14 cellular contexts compared by ENCODE assay signal in the genomic region with DNA sequence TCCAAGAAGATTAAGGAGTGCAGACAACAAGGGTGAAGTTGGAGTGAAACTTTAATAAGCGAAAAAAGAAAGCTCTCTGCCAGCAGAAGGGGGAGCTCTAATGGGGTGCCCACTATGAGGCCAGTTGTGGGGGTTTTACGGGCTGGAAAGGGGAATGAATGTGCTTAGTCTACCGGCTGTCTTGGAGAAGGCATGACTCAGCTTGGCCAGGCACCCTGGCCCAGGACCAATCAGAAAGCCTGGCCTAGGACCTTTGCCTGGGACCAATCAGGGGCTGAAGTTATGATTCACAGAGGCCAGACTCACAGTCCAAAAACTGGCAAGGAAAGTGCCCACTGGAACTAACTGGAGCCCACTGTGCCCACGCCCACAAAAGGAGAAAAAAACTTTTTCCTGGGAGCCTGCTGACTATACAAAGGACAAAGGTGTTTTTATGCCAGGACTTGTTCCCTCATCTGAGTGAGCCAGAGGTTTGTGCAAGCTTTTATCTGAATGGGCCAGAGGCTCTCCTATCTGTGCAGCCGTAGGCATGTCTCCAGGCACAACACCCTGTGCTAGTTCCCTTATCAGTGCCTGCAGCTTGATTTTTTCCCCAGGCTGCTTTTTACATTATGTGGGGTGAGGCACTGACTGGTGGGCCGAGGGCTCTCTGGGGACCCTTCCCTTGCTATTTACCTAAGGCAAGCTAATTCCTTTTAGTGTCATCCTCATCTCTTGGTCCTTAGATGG. TPM values are rescaled to one million over a fixed set of nuclear protein-coding genes. Genes with fewer than 3 reads are reported as not detected.
"Had no signal": no experiment of that assay in that cellular context is flagged by ENCODE, and none has a peak within 500 bp of the region (broad histone marks: within the 10 kb centered on the region; RNA-seq: fewer than 3 reads in every experiment).

No MANE protein-coding gene starts in this region.

- H3K27me3 ChIP-seq: gastroesophageal sphincter, hepatocyte, neural progenitor cell, right lobe of liver, testis had no signal

- H3K4me2 ChIP-seq: hepatocyte, neural progenitor cell, smooth muscle cell had no signal

- H3K9ac ChIP-seq: neural progenitor cell had no signal

- H3K79me2 ChIP-seq: hepatocyte had no signal

- H3K27ac ChIP-seq: gastroesophageal sphincter, hepatocyte, neural progenitor cell, psoas muscle, right lobe of liver, testis had no signal

- H3K9me3 ChIP-seq: testis had no signal

- H3K4me3 ChIP-seq: gastroesophageal sphincter, hepatocyte, neural progenitor cell, psoas muscle, right lobe of liver, smooth muscle cell, testis had no signal

- H3K4me1 ChIP-seq: gastroesophageal sphincter, neural progenitor cell, psoas muscle, right lobe of liver, testis had no signal

- H2AFZ ChIP-seq: hepatocyte, neural progenitor cell had no signal

- DNase-seq: activated CD4-positive, alpha-beta T cell treated with anti-CD3 and anti-CD28 coated beads, Interleukin-2, amount 50 U/mL, for 1 hour; activated CD8-positive, alpha-beta memory T cell treated with anti-CD3 and anti-CD28 coated beads for 24 hours; aorta; effector memory CD4-positive, alpha-beta T cell; mammary epithelial cell; naive B cell; psoas muscle; right lobe of liver; testis had no signal

- H3K36me3 ChIP-seq: neural progenitor cell, right lobe of liver had no signal

RNA-seq across cellular contexts. Expression of a gene that starts 30.4 kb away (rescaled TPM):
- total RNA-seq: osteocyte, smooth muscle cell had no signal
- polyA plus RNA-seq: smooth muscle cell had no signal
